Comparison of ENCODE assay signal across 1 cellular context in the genomic region with DNA sequence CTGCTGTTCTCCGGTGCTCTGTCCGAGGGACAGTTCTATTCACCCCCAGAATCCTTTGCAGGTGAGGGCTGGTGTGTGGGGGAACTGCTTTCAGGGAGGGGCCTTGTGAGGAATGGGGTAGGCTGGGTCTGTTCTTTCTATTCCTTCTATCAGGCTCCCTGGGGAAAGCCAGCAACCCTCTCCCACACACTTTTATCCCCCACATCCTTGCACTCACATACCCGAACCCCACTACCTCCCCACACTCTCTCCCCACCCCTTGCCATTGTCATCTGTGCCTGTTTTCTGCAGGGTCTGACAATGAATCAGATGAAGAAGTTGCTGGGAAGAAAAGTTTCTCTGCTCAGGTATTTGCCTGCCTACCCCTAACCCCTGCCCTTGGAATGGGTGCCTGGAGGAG.
TF ChIP-seq lines count a peak whose summit lies in the region.

No MANE protein-coding gene starts in this region.

TF ChIP-seq in HepG2, 621 proteins besides CTCF, POLR2A, EP300 and RAD21:
- TF ChIP-seq RFX3 (CRISPR knock-in tag; IDR thresholded peaks at IDR 0.05), result no peak
- no peak for TF ChIP-seq ZNF546 (CRISPR knock-in tag; conservative IDR thresholded peaks at IDR 0.05)
- TF ChIP-seq, protein P1, sequence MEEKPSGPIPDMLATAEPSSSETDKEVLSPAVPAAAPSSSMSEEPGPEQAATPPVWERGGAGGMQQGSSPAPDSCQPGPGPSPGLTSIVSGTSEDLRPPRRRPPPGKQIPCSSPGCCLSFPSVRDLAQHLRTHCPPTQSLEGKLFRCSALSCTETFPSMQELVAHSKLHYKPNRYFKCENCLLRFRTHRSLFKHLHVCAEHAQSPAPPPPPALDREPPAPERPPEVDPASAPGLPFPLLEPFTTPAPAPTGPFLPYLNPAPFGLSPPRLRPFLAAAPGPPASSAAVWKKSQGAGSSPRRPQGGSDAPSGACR (CRISPR knock-in tag; IDR thresholded peaks at IDR 0.05), result no peak
- TF ChIP-seq HMGA1 (CRISPR knock-in tag; conservative IDR thresholded peaks at IDR 0.05), result no peak
- no peak for TF ChIP-seq ISL2 (CRISPR knock-in tag; IDR thresholded peaks at IDR 0.05)
- no peak for TF ChIP-seq XBP1 (CRISPR knock-in tag; IDR thresholded peaks at IDR 0.05)
- TF ChIP-seq, protein P2, sequence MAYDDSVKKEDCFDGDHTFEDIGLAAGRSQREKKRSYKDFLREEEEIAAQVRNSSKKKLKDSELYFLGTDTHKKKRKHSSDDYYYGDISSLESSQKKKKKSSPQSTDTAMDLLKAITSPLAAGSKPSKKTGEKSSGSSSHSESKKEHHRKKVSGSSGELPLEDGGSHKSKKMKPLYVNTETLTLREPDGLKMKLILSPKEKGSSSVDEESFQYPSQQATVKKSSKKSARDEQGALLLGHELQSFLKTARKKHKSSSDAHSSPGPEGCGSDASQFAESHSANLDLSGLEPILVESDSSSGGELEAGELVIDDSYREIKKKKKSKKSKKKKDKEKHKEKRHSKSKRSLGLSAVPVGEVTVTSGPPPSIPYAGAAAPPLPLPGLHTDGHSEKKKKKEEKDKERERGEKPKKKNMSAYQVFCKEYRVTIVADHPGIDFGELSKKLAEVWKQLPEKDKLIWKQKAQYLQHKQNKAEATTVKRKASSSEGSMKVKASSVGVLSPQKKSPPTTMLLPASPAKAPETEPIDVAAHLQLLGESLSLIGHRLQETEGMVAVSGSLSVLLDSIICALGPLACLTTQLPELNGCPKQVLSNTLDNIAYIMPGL (CRISPR knock-in tag; IDR thresholded peaks at IDR 0.05; ENCODE audit: borderline replicate concordance in 1 of 2, low read depth in 1 of 2), result no peak
- no peak for TF ChIP-seq SMYD3 (CRISPR knock-in tag; IDR thresholded peaks at IDR 0.05)
- no peak for TF ChIP-seq BRCA1 (CRISPR knock-in tag; IDR thresholded peaks at IDR 0.05)
- TF ChIP-seq, protein P3, sequence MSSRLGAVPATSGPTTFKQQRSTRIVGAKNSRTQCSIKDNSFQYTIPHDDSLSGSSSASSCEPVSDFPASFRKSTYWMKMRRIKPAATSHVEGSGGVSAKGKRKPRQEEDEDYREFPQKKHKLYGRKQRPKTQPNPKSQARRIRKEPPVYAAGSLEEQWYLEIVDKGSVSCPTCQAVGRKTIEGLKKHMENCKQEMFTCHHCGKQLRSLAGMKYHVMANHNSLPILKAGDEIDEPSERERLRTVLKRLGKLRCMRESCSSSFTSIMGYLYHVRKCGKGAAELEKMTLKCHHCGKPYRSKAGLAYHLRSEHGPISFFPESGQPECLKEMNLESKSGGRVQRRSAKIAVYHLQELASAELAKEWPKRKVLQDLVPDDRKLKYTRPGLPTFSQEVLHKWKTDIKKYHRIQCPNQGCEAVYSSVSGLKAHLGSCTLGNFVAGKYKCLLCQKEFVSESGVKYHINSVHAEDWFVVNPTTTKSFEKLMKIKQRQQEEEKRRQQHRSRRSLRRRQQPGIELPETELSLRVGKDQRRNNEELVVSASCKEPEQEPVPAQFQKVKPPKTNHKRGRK (CRISPR knock-in tag; IDR thresholded peaks at IDR 0.05), result no peak
- TF ChIP-seq TOE1 (CRISPR knock-in tag; IDR thresholded peaks at IDR 0.05), result no peak
- TF ChIP-seq TAF1 (CRISPR knock-in tag; IDR thresholded peaks at IDR 0.05), result no peak
- TF ChIP-seq ZNF121 (CRISPR knock-in tag; IDR thresholded peaks at IDR 0.05), result no peak
- TF ChIP-seq HIVEP1 (CRISPR knock-in tag; IDR thresholded peaks at IDR 0.05), result no peak
- TF ChIP-seq, protein P4, sequence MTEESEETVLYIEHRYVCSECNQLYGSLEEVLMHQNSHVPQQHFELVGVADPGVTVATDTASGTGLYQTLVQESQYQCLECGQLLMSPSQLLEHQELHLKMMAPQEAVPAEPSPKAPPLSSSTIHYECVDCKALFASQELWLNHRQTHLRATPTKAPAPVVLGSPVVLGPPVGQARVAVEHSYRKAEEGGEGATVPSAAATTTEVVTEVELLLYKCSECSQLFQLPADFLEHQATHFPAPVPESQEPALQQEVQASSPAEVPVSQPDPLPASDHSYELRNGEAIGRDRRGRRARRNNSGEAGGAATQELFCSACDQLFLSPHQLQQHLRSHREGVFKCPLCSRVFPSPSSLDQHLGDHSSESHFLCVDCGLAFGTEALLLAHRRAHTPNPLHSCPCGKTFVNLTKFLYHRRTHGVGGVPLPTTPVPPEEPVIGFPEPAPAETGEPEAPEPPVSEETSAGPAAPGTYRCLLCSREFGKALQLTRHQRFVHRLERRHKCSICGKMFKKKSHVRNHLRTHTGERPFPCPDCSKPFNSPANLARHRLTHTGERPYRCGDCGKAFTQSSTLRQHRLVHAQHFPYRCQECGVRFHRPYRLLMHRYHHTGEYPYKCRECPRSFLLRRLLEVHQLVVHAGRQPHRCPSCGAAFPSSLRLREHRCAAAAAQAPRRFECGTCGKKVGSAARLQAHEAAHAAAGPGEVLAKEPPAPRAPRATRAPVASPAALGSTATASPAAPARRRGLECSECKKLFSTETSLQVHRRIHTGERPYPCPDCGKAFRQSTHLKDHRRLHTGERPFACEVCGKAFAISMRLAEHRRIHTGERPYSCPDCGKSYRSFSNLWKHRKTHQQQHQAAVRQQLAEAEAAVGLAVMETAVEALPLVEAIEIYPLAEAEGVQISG (CRISPR knock-in tag; IDR thresholded peaks at IDR 0.05), result no peak
- TF ChIP-seq, protein P5, sequence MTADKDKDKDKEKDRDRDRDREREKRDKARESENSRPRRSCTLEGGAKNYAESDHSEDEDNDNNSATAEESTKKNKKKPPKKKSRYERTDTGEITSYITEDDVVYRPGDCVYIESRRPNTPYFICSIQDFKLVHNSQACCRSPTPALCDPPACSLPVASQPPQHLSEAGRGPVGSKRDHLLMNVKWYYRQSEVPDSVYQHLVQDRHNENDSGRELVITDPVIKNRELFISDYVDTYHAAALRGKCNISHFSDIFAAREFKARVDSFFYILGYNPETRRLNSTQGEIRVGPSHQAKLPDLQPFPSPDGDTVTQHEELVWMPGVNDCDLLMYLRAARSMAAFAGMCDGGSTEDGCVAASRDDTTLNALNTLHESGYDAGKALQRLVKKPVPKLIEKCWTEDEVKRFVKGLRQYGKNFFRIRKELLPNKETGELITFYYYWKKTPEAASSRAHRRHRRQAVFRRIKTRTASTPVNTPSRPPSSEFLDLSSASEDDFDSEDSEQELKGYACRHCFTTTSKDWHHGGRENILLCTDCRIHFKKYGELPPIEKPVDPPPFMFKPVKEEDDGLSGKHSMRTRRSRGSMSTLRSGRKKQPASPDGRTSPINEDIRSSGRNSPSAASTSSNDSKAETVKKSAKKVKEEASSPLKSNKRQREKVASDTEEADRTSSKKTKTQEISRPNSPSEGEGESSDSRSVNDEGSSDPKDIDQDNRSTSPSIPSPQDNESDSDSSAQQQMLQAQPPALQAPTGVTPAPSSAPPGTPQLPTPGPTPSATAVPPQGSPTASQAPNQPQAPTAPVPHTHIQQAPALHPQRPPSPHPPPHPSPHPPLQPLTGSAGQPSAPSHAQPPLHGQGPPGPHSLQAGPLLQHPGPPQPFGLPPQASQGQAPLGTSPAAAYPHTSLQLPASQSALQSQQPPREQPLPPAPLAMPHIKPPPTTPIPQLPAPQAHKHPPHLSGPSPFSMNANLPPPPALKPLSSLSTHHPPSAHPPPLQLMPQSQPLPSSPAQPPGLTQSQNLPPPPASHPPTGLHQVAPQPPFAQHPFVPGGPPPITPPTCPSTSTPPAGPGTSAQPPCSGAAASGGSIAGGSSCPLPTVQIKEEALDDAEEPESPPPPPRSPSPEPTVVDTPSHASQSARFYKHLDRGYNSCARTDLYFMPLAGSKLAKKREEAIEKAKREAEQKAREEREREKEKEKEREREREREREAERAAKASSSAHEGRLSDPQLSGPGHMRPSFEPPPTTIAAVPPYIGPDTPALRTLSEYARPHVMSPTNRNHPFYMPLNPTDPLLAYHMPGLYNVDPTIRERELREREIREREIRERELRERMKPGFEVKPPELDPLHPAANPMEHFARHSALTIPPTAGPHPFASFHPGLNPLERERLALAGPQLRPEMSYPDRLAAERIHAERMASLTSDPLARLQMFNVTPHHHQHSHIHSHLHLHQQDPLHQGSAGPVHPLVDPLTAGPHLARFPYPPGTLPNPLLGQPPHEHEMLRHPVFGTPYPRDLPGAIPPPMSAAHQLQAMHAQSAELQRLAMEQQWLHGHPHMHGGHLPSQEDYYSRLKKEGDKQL (CRISPR knock-in tag; IDR thresholded peaks at IDR 0.05; ENCODE audit: low read depth), result no peak
- TF ChIP-seq, protein P6, sequence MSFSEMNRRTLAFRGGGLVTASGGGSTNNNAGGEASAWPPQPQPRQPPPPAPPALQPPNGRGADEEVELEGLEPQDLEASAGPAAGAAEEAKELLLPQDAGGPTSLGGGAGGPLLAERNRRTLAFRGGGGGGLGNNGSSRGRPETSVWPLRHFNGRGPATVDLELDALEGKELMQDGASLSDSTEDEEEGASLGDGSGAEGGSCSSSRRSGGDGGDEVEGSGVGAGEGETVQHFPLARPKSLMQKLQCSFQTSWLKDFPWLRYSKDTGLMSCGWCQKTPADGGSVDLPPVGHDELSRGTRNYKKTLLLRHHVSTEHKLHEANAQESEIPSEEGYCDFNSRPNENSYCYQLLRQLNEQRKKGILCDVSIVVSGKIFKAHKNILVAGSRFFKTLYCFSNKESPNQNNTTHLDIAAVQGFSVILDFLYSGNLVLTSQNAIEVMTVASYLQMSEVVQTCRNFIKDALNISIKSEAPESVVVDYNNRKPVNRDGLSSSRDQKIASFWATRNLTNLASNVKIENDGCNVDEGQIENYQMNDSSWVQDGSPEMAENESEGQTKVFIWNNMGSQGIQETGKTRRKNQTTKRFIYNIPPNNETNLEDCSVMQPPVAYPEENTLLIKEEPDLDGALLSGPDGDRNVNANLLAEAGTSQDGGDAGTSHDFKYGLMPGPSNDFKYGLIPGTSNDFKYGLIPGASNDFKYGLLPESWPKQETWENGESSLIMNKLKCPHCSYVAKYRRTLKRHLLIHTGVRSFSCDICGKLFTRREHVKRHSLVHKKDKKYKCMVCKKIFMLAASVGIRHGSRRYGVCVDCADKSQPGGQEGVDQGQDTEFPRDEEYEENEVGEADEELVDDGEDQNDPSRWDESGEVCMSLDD (CRISPR knock-in tag; IDR thresholded peaks at IDR 0.05; ENCODE audit: borderline replicate concordance), result no peak
- TF ChIP-seq HDAC1 (CRISPR knock-in tag; IDR thresholded peaks at IDR 0.05), result no peak
- TF ChIP-seq, protein P7, sequence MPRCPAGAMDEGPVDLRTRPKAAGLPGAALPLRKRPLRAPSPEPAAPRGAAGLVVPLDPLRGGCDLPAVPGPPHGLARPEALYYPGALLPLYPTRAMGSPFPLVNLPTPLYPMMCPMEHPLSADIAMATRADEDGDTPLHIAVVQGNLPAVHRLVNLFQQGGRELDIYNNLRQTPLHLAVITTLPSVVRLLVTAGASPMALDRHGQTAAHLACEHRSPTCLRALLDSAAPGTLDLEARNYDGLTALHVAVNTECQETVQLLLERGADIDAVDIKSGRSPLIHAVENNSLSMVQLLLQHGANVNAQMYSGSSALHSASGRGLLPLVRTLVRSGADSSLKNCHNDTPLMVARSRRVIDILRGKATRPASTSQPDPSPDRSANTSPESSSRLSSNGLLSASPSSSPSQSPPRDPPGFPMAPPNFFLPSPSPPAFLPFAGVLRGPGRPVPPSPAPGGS (CRISPR knock-in tag; IDR thresholded peaks at IDR 0.05), result no peak
TF ChIP-seq in HepG2: peak in this region for 0.
